In the genomic region with DNA sequence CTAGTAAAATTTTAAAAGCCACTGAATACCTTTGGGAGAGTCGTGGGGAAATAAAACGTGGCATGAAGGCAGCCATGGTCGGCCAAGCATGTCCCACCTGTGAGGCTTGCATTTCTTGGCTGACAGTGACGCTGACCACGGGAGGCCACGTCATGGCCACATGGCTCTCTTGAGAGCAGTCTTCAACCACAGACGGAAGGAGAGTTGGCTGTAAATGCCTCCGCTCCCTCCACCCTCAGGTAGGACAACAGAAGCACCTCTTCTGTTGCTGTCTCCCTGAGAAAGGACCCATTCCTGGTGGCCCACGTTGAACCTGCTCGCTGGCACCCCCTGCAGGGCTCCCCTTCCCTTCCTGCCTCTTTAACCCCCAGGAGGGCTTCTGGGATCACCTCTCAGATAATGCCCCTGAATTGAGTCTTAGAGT, we compare ENCODE assay signal across 1 cellular context.
TF ChIP-seq lines count a peak whose summit lies in the region.

No MANE protein-coding gene starts in this region.

TF ChIP-seq in K562, 482 proteins besides CTCF, POLR2A, EP300 and RAD21 (continued from another document and continues in another):
- no peak for TF ChIP-seq BHLHE40 (IDR thresholded peaks at IDR 0.05; ENCODE audit: low read length)
- TF ChIP-seq ZFP1 (CRISPR knock-in tag; IDR thresholded peaks at IDR 0.05) = no peak
- no peak for TF ChIP-seq ELF1 (tag; IDR thresholded peaks at IDR 0.05)
- TF ChIP-seq, protein P1, sequence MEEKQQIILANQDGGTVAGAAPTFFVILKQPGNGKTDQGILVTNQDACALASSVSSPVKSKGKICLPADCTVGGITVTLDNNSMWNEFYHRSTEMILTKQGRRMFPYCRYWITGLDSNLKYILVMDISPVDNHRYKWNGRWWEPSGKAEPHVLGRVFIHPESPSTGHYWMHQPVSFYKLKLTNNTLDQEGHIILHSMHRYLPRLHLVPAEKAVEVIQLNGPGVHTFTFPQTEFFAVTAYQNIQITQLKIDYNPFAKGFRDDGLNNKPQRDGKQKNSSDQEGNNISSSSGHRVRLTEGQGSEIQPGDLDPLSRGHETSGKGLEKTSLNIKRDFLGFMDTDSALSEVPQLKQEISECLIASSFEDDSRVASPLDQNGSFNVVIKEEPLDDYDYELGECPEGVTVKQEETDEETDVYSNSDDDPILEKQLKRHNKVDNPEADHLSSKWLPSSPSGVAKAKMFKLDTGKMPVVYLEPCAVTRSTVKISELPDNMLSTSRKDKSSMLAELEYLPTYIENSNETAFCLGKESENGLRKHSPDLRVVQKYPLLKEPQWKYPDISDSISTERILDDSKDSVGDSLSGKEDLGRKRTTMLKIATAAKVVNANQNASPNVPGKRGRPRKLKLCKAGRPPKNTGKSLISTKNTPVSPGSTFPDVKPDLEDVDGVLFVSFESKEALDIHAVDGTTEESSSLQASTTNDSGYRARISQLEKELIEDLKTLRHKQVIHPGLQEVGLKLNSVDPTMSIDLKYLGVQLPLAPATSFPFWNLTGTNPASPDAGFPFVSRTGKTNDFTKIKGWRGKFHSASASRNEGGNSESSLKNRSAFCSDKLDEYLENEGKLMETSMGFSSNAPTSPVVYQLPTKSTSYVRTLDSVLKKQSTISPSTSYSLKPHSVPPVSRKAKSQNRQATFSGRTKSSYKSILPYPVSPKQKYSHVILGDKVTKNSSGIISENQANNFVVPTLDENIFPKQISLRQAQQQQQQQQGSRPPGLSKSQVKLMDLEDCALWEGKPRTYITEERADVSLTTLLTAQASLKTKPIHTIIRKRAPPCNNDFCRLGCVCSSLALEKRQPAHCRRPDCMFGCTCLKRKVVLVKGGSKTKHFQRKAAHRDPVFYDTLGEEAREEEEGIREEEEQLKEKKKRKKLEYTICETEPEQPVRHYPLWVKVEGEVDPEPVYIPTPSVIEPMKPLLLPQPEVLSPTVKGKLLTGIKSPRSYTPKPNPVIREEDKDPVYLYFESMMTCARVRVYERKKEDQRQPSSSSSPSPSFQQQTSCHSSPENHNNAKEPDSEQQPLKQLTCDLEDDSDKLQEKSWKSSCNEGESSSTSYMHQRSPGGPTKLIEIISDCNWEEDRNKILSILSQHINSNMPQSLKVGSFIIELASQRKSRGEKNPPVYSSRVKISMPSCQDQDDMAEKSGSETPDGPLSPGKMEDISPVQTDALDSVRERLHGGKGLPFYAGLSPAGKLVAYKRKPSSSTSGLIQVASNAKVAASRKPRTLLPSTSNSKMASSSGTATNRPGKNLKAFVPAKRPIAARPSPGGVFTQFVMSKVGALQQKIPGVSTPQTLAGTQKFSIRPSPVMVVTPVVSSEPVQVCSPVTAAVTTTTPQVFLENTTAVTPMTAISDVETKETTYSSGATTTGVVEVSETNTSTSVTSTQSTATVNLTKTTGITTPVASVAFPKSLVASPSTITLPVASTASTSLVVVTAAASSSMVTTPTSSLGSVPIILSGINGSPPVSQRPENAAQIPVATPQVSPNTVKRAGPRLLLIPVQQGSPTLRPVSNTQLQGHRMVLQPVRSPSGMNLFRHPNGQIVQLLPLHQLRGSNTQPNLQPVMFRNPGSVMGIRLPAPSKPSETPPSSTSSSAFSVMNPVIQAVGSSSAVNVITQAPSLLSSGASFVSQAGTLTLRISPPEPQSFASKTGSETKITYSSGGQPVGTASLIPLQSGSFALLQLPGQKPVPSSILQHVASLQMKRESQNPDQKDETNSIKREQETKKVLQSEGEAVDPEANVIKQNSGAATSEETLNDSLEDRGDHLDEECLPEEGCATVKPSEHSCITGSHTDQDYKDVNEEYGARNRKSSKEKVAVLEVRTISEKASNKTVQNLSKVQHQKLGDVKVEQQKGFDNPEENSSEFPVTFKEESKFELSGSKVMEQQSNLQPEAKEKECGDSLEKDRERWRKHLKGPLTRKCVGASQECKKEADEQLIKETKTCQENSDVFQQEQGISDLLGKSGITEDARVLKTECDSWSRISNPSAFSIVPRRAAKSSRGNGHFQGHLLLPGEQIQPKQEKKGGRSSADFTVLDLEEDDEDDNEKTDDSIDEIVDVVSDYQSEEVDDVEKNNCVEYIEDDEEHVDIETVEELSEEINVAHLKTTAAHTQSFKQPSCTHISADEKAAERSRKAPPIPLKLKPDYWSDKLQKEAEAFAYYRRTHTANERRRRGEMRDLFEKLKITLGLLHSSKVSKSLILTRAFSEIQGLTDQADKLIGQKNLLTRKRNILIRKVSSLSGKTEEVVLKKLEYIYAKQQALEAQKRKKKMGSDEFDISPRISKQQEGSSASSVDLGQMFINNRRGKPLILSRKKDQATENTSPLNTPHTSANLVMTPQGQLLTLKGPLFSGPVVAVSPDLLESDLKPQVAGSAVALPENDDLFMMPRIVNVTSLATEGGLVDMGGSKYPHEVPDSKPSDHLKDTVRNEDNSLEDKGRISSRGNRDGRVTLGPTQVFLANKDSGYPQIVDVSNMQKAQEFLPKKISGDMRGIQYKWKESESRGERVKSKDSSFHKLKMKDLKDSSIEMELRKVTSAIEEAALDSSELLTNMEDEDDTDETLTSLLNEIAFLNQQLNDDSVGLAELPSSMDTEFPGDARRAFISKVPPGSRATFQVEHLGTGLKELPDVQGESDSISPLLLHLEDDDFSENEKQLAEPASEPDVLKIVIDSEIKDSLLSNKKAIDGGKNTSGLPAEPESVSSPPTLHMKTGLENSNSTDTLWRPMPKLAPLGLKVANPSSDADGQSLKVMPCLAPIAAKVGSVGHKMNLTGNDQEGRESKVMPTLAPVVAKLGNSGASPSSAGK (IDR thresholded peaks at IDR 0.05) = peak; percentile 36; the same call in 1 of the 2 replicates
- TF ChIP-seq, protein P2, sequence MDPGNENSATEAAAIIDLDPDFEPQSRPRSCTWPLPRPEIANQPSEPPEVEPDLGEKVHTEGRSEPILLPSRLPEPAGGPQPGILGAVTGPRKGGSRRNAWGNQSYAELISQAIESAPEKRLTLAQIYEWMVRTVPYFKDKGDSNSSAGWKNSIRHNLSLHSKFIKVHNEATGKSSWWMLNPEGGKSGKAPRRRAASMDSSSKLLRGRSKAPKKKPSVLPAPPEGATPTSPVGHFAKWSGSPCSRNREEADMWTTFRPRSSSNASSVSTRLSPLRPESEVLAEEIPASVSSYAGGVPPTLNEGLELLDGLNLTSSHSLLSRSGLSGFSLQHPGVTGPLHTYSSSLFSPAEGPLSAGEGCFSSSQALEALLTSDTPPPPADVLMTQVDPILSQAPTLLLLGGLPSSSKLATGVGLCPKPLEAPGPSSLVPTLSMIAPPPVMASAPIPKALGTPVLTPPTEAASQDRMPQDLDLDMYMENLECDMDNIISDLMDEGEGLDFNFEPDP (CRISPR knock-in tag; IDR thresholded peaks at IDR 0.05) = no peak
- peak; percentile 48; the same call in 1 of the 2 replicates for TF ChIP-seq MYC (IDR thresholded peaks at IDR 0.05; ENCODE audit: low read depth, low read length)
- no peak for TF ChIP-seq MYC (CRISPR knock-in tag; IDR thresholded peaks at IDR 0.05; ENCODE audit: borderline replicate concordance, low read depth)
- no peak for TF ChIP-seq CBX1 (IDR thresholded peaks at IDR 0.05; ENCODE audit: low read depth)
- peak; percentile 23; the same call in 1 of the 2 replicates for TF ChIP-seq CREB1 (IDR thresholded peaks at IDR 0.05)
- no peak for TF ChIP-seq CREB1 (CRISPR knock-in tag; IDR thresholded peaks at IDR 0.05)
- TF ChIP-seq SNRNP70 (optimal IDR thresholded peaks at IDR 0.05; ENCODE audit: low read depth, low read length) = no peak
- TF ChIP-seq ATF7 (IDR thresholded peaks at IDR 0.05) = 0 out of 2 replicates have a peak, but pooled peaks have one; percentile 20
- TF ChIP-seq, protein P3, sequence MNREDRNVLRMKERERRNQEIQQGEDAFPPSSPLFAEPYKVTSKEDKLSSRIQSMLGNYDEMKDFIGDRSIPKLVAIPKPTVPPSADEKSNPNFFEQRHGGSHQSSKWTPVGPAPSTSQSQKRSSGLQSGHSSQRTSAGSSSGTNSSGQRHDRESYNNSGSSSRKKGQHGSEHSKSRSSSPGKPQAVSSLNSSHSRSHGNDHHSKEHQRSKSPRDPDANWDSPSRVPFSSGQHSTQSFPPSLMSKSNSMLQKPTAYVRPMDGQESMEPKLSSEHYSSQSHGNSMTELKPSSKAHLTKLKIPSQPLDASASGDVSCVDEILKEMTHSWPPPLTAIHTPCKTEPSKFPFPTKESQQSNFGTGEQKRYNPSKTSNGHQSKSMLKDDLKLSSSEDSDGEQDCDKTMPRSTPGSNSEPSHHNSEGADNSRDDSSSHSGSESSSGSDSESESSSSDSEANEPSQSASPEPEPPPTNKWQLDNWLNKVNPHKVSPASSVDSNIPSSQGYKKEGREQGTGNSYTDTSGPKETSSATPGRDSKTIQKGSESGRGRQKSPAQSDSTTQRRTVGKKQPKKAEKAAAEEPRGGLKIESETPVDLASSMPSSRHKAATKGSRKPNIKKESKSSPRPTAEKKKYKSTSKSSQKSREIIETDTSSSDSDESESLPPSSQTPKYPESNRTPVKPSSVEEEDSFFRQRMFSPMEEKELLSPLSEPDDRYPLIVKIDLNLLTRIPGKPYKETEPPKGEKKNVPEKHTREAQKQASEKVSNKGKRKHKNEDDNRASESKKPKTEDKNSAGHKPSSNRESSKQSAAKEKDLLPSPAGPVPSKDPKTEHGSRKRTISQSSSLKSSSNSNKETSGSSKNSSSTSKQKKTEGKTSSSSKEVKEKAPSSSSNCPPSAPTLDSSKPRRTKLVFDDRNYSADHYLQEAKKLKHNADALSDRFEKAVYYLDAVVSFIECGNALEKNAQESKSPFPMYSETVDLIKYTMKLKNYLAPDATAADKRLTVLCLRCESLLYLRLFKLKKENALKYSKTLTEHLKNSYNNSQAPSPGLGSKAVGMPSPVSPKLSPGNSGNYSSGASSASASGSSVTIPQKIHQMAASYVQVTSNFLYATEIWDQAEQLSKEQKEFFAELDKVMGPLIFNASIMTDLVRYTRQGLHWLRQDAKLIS (CRISPR knock-in tag; IDR thresholded peaks at IDR 0.05) = no peak
- TF ChIP-seq KLF6 (CRISPR knock-in tag; IDR thresholded peaks at IDR 0.05; ENCODE audit: borderline replicate concordance) = no peak
- TF ChIP-seq SMC3 (conservative IDR thresholded peaks at IDR 0.05; ENCODE audit: insufficient read depth, low read depth, low read length) = peak; percentile 78
- TF ChIP-seq MTA1 (IDR thresholded peaks at IDR 0.05; ENCODE audit: borderline replicate concordance) = 0 out of 2 replicates have a peak, but pooled peaks have one; percentile 38
- no peak for TF ChIP-seq JUNB (CRISPR knock-in tag; conservative IDR thresholded peaks at IDR 0.05)
- no peak for TF ChIP-seq ARNT (IDR thresholded peaks at IDR 0.05)
- TF ChIP-seq, protein P4, sequence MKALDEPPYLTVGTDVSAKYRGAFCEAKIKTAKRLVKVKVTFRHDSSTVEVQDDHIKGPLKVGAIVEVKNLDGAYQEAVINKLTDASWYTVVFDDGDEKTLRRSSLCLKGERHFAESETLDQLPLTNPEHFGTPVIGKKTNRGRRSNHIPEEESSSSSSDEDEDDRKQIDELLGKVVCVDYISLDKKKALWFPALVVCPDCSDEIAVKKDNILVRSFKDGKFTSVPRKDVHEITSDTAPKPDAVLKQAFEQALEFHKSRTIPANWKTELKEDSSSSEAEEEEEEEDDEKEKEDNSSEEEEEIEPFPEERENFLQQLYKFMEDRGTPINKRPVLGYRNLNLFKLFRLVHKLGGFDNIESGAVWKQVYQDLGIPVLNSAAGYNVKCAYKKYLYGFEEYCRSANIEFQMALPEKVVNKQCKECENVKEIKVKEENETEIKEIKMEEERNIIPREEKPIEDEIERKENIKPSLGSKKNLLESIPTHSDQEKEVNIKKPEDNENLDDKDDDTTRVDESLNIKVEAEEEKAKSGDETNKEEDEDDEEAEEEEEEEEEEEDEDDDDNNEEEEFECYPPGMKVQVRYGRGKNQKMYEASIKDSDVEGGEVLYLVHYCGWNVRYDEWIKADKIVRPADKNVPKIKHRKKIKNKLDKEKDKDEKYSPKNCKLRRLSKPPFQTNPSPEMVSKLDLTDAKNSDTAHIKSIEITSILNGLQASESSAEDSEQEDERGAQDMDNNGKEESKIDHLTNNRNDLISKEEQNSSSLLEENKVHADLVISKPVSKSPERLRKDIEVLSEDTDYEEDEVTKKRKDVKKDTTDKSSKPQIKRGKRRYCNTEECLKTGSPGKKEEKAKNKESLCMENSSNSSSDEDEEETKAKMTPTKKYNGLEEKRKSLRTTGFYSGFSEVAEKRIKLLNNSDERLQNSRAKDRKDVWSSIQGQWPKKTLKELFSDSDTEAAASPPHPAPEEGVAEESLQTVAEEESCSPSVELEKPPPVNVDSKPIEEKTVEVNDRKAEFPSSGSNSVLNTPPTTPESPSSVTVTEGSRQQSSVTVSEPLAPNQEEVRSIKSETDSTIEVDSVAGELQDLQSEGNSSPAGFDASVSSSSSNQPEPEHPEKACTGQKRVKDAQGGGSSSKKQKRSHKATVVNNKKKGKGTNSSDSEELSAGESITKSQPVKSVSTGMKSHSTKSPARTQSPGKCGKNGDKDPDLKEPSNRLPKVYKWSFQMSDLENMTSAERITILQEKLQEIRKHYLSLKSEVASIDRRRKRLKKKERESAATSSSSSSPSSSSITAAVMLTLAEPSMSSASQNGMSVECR (CRISPR knock-in tag; IDR thresholded peaks at IDR 0.05) = 0 out of 2 replicates have a peak, but pooled peaks have one; percentile 41
- TF ChIP-seq, protein P5, sequence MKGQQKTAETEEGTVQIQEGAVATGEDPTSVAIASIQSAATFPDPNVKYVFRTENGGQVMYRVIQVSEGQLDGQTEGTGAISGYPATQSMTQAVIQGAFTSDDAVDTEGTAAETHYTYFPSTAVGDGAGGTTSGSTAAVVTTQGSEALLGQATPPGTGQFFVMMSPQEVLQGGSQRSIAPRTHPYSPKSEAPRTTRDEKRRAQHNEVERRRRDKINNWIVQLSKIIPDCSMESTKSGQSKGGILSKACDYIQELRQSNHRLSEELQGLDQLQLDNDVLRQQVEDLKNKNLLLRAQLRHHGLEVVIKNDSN (CRISPR knock-in tag; IDR thresholded peaks at IDR 0.05) = 0 out of 2 replicates have a peak, but pooled peaks have one; percentile 7
- no peak for TF ChIP-seq KAT7 (CRISPR knock-in tag; IDR thresholded peaks at IDR 0.05; ENCODE audit: borderline replicate concordance)
- TF ChIP-seq KDM5B (IDR thresholded peaks at IDR 0.05; ENCODE audit: insufficient replicate concordance, low read depth, low read length) = no peak
- TF ChIP-seq, protein P6, sequence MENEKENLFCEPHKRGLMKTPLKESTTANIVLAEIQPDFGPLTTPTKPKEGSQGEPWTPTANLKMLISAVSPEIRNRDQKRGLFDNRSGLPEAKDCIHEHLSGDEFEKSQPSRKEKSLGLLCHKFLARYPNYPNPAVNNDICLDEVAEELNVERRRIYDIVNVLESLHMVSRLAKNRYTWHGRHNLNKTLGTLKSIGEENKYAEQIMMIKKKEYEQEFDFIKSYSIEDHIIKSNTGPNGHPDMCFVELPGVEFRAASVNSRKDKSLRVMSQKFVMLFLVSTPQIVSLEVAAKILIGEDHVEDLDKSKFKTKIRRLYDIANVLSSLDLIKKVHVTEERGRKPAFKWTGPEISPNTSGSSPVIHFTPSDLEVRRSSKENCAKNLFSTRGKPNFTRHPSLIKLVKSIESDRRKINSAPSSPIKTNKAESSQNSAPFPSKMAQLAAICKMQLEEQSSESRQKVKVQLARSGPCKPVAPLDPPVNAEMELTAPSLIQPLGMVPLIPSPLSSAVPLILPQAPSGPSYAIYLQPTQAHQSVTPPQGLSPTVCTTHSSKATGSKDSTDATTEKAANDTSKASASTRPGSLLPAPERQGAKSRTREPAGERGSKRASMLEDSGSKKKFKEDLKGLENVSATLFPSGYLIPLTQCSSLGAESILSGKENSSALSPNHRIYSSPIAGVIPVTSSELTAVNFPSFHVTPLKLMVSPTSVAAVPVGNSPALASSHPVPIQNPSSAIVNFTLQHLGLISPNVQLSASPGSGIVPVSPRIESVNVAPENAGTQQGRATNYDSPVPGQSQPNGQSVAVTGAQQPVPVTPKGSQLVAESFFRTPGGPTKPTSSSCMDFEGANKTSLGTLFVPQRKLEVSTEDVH (IDR thresholded peaks at IDR 0.05; ENCODE audit: low read depth, partially characterized antibody) = no peak
- no peak for TF ChIP-seq C11orf30 (IDR thresholded peaks at IDR 0.05; ENCODE audit: low read depth)
- TF ChIP-seq SAFB2 (IDR thresholded peaks at IDR 0.05; ENCODE audit: borderline replicate concordance, low read depth, low read length, severe bottlenecking) = no peak
